In the genomic region with DNA sequence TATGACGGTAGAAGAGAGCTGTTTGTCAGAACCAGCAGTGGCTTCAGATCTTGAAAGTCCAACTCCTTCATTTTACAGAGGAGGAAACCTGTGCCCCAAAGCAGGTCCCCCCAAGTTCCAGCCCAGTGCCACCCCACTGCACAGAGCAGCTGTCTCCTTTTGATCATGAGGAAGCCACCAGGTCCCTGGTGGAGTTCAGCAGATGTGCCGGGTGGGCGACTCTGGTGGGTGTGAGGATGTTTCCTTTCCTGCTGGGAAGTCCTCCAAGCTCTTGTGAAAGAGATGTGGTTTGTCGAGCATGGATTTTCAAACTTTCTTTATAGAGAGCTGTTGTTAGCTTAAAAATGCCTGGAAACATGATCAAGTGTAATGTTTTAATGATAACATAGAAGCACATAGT, we compare ENCODE assay signal across 10 cellular contexts. TPM values are rescaled to one million over a fixed set of nuclear protein-coding genes. Genes with fewer than 3 reads are reported as not detected.
A peak's percentile ranks its signal among the peaks of the same experiment; 100 is the strongest.
DNase-seq lines count a peak whose midpoint lies in the region; ATAC-seq and TF ChIP-seq lines count a peak whose summit lies in the region.
"Had no signal": no experiment of that assay in that cellular context is flagged by ENCODE, and none has a peak within 500 bp of the region (broad histone marks: within the 10 kb centered on the region; RNA-seq: fewer than 3 reads in every experiment).

No MANE protein-coding gene starts in this region.

- no peaks in the 10 kb centered on the region for H3K9me3 ChIP-seq in Peyer's patch

- peaks cover 82% of the 10 kb centered on the region for H3K36me3 Mint-ChIP-seq in Calu3 (ENCODE audit: insufficient read depth, unreplicated experiment)

- no peak for TF ChIP-seq POLR2A in Peyer's patch (IDR thresholded peaks at IDR 0.05)

- intact Hi-C loops in Calu3 (cut with micrococcal nuclease; ENCODE audit: unreplicated experiment): no loop called here

- peak overlapping the region; percentile 80 for H3K27ac Mint-ChIP-seq in Calu3 (ENCODE audit: unreplicated experiment)

- DNase-seq in Calu3: no peak
- DNase-seq in Peyer's patch: no peak
- DNase-seq in fibroblast of gingiva (ENCODE audit: low read depth): peak; percentile 58
- DNase-seq in renal cortical epithelial cell (ENCODE audit: low read depth): peak; percentile 69
- DNase-seq in NCI-H1048 (lab: John Stamatoyannopoulos, UW): no peak
- DNase-seq: GDM1, NCI-H1694 had no signal

- CTCF ChIA-PET in Calu3 (lab: Charles Lee): interaction anchor here (1.4 kb wide), 1 partner anchor 11 kb away, joined by 4 read pairs; no protein-coding TSS in a partner anchor

- H3K27me3 ChIP-seq in Peyer's patch: no peaks in the 10 kb centered on the region

- peak overlapping the region; percentile 8 to 64 (median 52) for H3K27ac ChIP-seq in Peyer's patch

- H3K4me3 ChIP-seq in Peyer's patch: no peak overlapping the region

- ATAC-seq in HG03469 (IDR thresholded peaks at IDR 0.05; ENCODE audit: unreplicated experiment): no peak
- no peak for ATAC-seq in HG03521 (IDR thresholded peaks at IDR 0.05; ENCODE audit: unreplicated experiment)
- no peak for ATAC-seq in HG03439 (IDR thresholded peaks at IDR 0.05; ENCODE audit: unreplicated experiment)

- peak overlapping the region; percentile 2 for H3K4me3 Mint-ChIP-seq in Calu3 (ENCODE audit: low read depth, unreplicated experiment)

- TF ChIP-seq CTCF in Calu3 (IDR thresholded peaks at IDR 0.05; ENCODE audit: unreplicated experiment) (no peak), Peyer's patch (IDR thresholded peaks at IDR 0.05) (no peak)

- H3K4me1 Mint-ChIP-seq in Calu3 (ENCODE audit: low read depth, unreplicated experiment): peaks cover 77% of the 10 kb centered on the region

- H3K36me3 ChIP-seq in Peyer's patch: no peaks in the 10 kb centered on the region

- no peaks in the 10 kb centered on the region for H3K27me3 Mint-ChIP-seq in Calu3 (ENCODE audit: unreplicated experiment)

- peaks cover 22 to 67% (median 40%) of the 10 kb centered on the region in 4 donors for H3K4me1 ChIP-seq in Peyer's patch

- no peaks in the 10 kb centered on the region for H3K9me3 Mint-ChIP-seq in Calu3 (ENCODE audit: low read depth, unreplicated experiment)

- BruUV-seq in Calu3 (replicated peaks; lab: Mats Ljungman, UMichigan): no TSS peak

RNA-seq across cellular contexts. Expression of a gene that starts 52.0 kb away (rescaled TPM):
- total RNA-seq in Calu3 (2022) (121 and 147 TPM in 2 replicates), Peyer's patch (10 to 100 TPM; 43.7 to 80.0 (median 60.2) TPM), renal cortical epithelial cell (28.8 and 31.4 TPM in 2 replicates)

Comparison
In these comparisons a context has a peak if more than half of its experiments do, and no peak if none do; other contexts are left out.
1. DNase-seq: peak in fibroblast of gingiva (single experiment) and renal cortical epithelial cell (single experiment); none in Calu3 (single experiment), Peyer's patch (0 of 3) and NCI-H1048 (single experiment).